1 cellular context compared by ENCODE assay signal in the genomic region with DNA sequence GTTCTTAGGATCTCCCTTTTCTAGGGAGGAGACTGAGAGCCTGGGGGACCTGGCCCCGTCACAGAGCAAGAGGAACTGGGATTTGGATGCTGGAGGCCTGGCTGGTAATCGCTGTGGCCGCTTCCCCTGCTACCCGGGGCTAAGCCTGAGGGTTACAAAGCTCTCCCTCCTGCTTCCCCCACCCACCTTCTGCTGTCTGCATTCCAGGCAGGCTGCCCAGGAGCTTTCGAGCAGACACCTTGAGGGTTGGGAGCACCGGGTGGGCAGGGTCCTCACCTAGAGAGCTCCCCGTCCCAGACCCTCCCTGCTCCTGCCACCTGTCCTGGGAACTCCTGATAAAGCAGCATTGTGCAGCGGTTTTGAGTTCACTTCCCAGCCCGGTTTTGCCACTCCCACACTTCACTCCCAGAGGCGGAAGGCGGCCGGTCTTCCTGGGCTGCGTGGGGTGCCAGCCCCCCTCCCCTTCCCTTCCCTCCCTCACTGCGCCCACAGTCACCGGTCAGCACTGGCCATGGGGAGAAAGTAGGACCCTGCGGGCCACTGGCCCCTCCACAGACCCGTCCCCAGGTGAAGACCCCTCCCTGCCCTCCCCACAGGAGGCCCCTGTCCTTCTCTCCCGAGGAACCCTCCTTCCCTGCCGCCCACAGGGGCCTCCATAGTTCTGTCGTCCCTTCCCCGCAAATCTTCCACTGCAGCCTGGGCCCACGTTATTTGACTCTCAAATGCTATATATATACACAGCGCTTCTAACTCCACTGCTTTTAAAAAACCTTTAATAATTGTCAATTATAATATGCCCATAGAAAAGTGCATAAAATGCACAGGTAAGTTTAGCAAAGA.
TF ChIP-seq lines count a peak whose summit lies in the region.

No MANE protein-coding gene starts in this region.

TF ChIP-seq in H1, 55 proteins besides CTCF, POLR2A, EP300 and RAD21 (continued from another document):
- TF ChIP-seq CBX5 (IDR thresholded peaks at IDR 0.05; ENCODE audit: low read depth, low read length) = no peak
